22 cellular contexts compared by ENCODE assay signal in the genomic region with DNA sequence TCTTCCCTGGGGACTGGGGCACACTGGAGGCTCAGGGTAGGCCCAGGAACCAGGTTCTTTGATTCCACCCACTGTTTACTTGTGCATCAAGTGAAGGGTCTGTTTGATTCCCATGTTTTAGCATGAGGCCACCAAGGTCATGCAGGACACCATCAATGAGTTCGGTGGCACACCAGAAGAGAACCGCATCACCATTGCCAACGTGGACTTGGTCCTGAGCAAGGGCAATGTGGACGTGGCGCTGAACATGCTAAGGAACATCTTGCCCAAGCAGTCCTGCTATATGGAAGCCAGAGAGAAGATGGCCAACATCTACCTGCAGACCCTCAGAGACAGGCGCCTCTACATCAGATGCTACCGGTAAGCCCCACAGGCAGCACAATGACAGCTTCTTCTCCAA.
"Had no signal": no experiment of that assay in that cellular context is flagged by ENCODE, and none has a peak within 500 bp of the region (broad histone marks: within the 10 kb centered on the region; RNA-seq: fewer than 3 reads in every experiment).

No MANE protein-coding gene starts in this region.

- H3K9ac ChIP-seq: KMS-11 had no signal

- DNase-seq: activated B cell treated with CpG ODN at 0.5 μM for 24 hours; activated CD4-positive, alpha-beta T cell treated with anti-CD3 and anti-CD28 coated beads for 36 hours; activated CD4-positive, alpha-beta T cell treated with anti-CD3 and anti-CD28 coated beads, Interleukin-2, amount 50 U/mL, for 4 hours; activated naive CD4-positive, alpha-beta T cell treated with anti-CD3 and anti-CD28 coated beads, Interleukin-2, amount 50 U/mL, for 16 hours; activated naive CD8-positive, alpha-beta T cell treated with anti-CD3 and anti-CD28 coated beads, Interleukin-2, amount 50 U/mL, for 24 hours; activated T-cell treated with anti-CD3 and anti-CD28 coated beads, Interleukin-2, amount 50 U/mL, for 72 hours; amniotic stem cell; NCI-H1092; NCI-H1417; NCI-H1930; NCI-H2171 treated with DMSO at 0.1 percent for 48 hours; NCI-H226; NCI-H526; NCI-H774; SIG-M5; T-helper 17 cell; T-helper 9 cell had no signal

- H3K27ac ChIP-seq: ascending aorta, body of pancreas, KMS-11 had no signal

- H3K4me2 ChIP-seq: KMS-11 had no signal

- H3K9me3 ChIP-seq: ascending aorta, body of pancreas had no signal

- H3K27me3 Mint-ChIP-seq: activated B cell treated with CpG ODN at 0.5 μM for 24 hours; activated CD4-positive, alpha-beta T cell treated with anti-CD3 and anti-CD28 coated beads for 36 hours; activated naive CD8-positive, alpha-beta T cell treated with anti-CD3 and anti-CD28 coated beads, Interleukin-2, amount 50 U/mL, for 24 hours; central memory CD8-positive, alpha-beta T cell; T-helper 17 cell had no signal

- H3K4me3 ChIP-seq: ascending aorta, body of pancreas had no signal

- H3K4me3 Mint-ChIP-seq: activated B cell treated with CpG ODN at 0.5 μM for 24 hours; activated CD4-positive, alpha-beta T cell treated with anti-CD3 and anti-CD28 coated beads for 36 hours; activated naive CD8-positive, alpha-beta T cell treated with anti-CD3 and anti-CD28 coated beads, Interleukin-2, amount 50 U/mL, for 24 hours; activated T-cell treated with anti-CD3 and anti-CD28 coated beads, Interleukin-2, amount 50 U/mL, for 72 hours; central memory CD8-positive, alpha-beta T cell; T-helper 17 cell had no signal

- H3K9me3 Mint-ChIP-seq: activated B cell treated with CpG ODN at 0.5 μM for 24 hours; activated naive CD8-positive, alpha-beta T cell treated with anti-CD3 and anti-CD28 coated beads, Interleukin-2, amount 50 U/mL, for 24 hours; activated T-cell treated with anti-CD3 and anti-CD28 coated beads, Interleukin-2, amount 50 U/mL, for 72 hours; activated T-helper 2 cell treated with anti-CD3 and anti-CD28 coated beads, Interferon-gamma antibody, Interleukin-2, Interleukin-4, amounts not matched to agents 10 μg/mL and 5 μg/mL and 100 μg/mL, durations not matched to agents 14 hours and 24 hours and 36 hours; central memory CD8-positive, alpha-beta T cell had no signal

- H3K27ac Mint-ChIP-seq: activated B cell treated with CpG ODN at 0.5 μM for 24 hours; activated CD4-positive, alpha-beta T cell treated with anti-CD3 and anti-CD28 coated beads for 36 hours; activated naive CD8-positive, alpha-beta T cell treated with anti-CD3 and anti-CD28 coated beads, Interleukin-2, amount 50 U/mL, for 24 hours; activated T-cell treated with anti-CD3 and anti-CD28 coated beads, Interleukin-2, amount 50 U/mL, for 72 hours; activated T-helper 2 cell treated with anti-CD3 and anti-CD28 coated beads, Interferon-gamma antibody, Interleukin-2, Interleukin-4, amounts not matched to agents 10 μg/mL and 5 μg/mL and 100 μg/mL, durations not matched to agents 14 hours and 24 hours and 36 hours; T-helper 17 cell had no signal

- ATAC-seq: activated CD4-positive, alpha-beta T cell treated with anti-CD3 and anti-CD28 coated beads for 36 hours; activated naive CD8-positive, alpha-beta T cell treated with anti-CD3 and anti-CD28 coated beads, Interleukin-2, amount 50 U/mL, for 24 hours; activated T-cell treated with anti-CD3 and anti-CD28 coated beads, Interleukin-2, amount 50 U/mL, for 72 hours; body of pancreas; T-helper 17 cell had no signal

- H3K27me3 ChIP-seq: ascending aorta, body of pancreas had no signal
